ENCODE assay signal across 8 cellular contexts in genomic region chr2:127293758-127294562, GRCh38. TPM values are rescaled to one million over a fixed set of nuclear protein-coding genes. Genes with fewer than 3 reads are reported as not detected.
DNase-seq lines count a peak whose midpoint lies in the region; ATAC-seq and TF ChIP-seq lines count a peak whose summit lies in the region.

Gene ERCC3, minus strand, starts transcription at chr2:127294144. Its CDS starts 63 bp downstream, at chr2:127294081.

- in situ Hi-C loops in SK-MEL-5 (cut with HindIII; ENCODE audit: low pct_unique_long_range_greater_than_20kb, low sequenced_read_pairs), result no loop called here

- WGBS in gastroesophageal sphincter (ENCODE audit: low coverage in 1 of 2), 2 donors, result 0% methylated on average over 2 of the region's 55 CpGs; no CpG with 5 or more reads in 1 of the 2 donors

- peaks cover 20% of the 10 kb centered on the region for H3K4me1 ChIP-seq in Loucy (ENCODE audit: insufficient read depth, low read length, poor library complexity, severe bottlenecking)
- H3K4me1 ChIP-seq in gastroesophageal sphincter, result peaks cover 0 to 22% (median 10%) of the 10 kb centered on the region in 3 donors
- H3K4me1 ChIP-seq in neutrophil (ENCODE audit: control insufficient read depth in 1 of 2, insufficient read depth in 1 of 2, low read depth in 1 of 2, low read length in 1 of 2), result peaks cover 22 to 23% of the 10 kb centered on the region in 2 experiments

- H3K9me3 ChIP-seq in Loucy (ENCODE audit: insufficient read depth, low read depth, low read length) (no peaks in the 10 kb centered on the region), gastroesophageal sphincter (no peaks in the 10 kb centered on the region), neutrophil (no peaks in the 10 kb centered on the region)

- peak within 1 kb of the TSS; percentile 92 for H2AFZ ChIP-seq in Loucy (ENCODE audit: low read length)

- H3K36me3 ChIP-seq in H7 (replicated peaks; ENCODE audit: control insufficient read depth, insufficient read depth, low read length), result peaks cover 23% of the 10 kb centered on the region
- peaks cover 20% of the 10 kb centered on the region; the same call in 1 of the 2 replicates for H3K36me3 ChIP-seq in Loucy (ENCODE audit: insufficient read depth, low read length)
- H3K36me3 ChIP-seq in gastroesophageal sphincter, result peaks cover 0 to 39% of the 10 kb centered on the region in 2 donors
- peaks cover 35% of the 10 kb centered on the region for H3K36me3 ChIP-seq in neutrophil

- H3K27me3 ChIP-seq in H7 (ENCODE audit: control insufficient read depth, insufficient read depth, low read length) (no peaks in the 10 kb centered on the region), Loucy (ENCODE audit: insufficient read depth, low read length, poor library complexity, severe bottlenecking) (no peaks in the 10 kb centered on the region), gastroesophageal sphincter (no peaks in the 10 kb centered on the region), neutrophil (no peaks in the 10 kb centered on the region)

- peak; percentile 92 for ATAC-seq in gastroesophageal sphincter

- peak; percentile 69 to 70 for TF ChIP-seq POLR2A in gastroesophageal sphincter (IDR thresholded peaks at IDR 0.05)

- peaks cover 10% of the 10 kb centered on the region for H4K20me1 ChIP-seq in Loucy (ENCODE audit: insufficient read depth, low read length, poor library complexity, severe bottlenecking)

- H3K79me2 ChIP-seq in Loucy (ENCODE audit: insufficient read depth, low read length), result peaks cover 37% of the 10 kb centered on the region

- peak within 1 kb of the TSS; percentile 96 for H3K4me2 ChIP-seq in Loucy (ENCODE audit: low read depth, low read length, poor library complexity, severe bottlenecking)

- H3K9me2 ChIP-seq in Loucy (replicated peaks; ENCODE audit: low read depth, low read length), result no peaks in the 10 kb centered on the region

- peak within 1 kb of the TSS; percentile 95 for H3K9ac ChIP-seq in Loucy (ENCODE audit: low read depth, low read length, poor library complexity, severe bottlenecking)

- TF ChIP-seq CTCF in Loucy (conservative IDR thresholded peaks at IDR 0.05; ENCODE audit: low read length) (no peak), gastroesophageal sphincter (IDR thresholded peaks at IDR 0.05) (no peak), neutrophil (IDR thresholded peaks at IDR 0.05) (no peak), subcutaneous adipose tissue (IDR thresholded peaks at IDR 0.05; ENCODE audit: low read depth) (no peak)

- no peaks in the 10 kb centered on the region for H3F3A ChIP-seq in Loucy (ENCODE audit: low read depth)

- TF ChIP-seq EP300 in gastroesophageal sphincter (IDR thresholded peaks at IDR 0.05), result no peak

- H3K4me3 ChIP-seq in H7 (ENCODE audit: insufficient read depth, low read depth, low read length) (peak within 1 kb of the TSS; percentile 88), Loucy (ENCODE audit: low read length, poor library complexity, severe bottlenecking) (peak within 1 kb of the TSS; percentile 92), gastroesophageal sphincter (peak within 1 kb of the TSS; percentile 76), neutrophil (ENCODE audit: low read depth in 1 of 2, low read length in 1 of 2) (peak within 1 kb of the TSS; percentile 87 to 90)

- DNase-seq in GDM1 (lab: John Stamatoyannopoulos, UW) (peak; percentile 75), H7 (peak; percentile 93), SK-MEL-5 (ENCODE audit: low read depth, low spot score) (peak; percentile 81)
- peak; percentile 88 for DNase-seq in activated naive CD4-positive, alpha-beta T cell treated with Interleukin-2 at 50 U/mL for 16 hours

- peak within 1 kb of the TSS; percentile 65 to 89 (median 80) for H3K27ac ChIP-seq in gastroesophageal sphincter
- peak within 1 kb of the TSS; percentile 81 for H3K27ac ChIP-seq in neutrophil

RNA-seq across cellular contexts. Expression of gene ERCC3, which starts in this region (rescaled TPM):
- total RNA-seq in H7 (2014; rRNA removed; shearing (Covaris generic)), result 38.1 and 38.4 TPM in 2 replicates
- 33.0 and 33.8 TPM in 2 replicates for total RNA-seq in SK-MEL-5 (2014; rRNA removed; shearing (Covaris generic))
- polyA plus RNA-seq in SK-MEL-5 (2015; cell fraction: cytosol; rRNA removed), result 39.8 and 46.3 TPM in 2 replicates
- 240 and 254 TPM in 2 replicates for polyA plus RNA-seq in SK-MEL-5 (2015; cell fraction: nucleus; rRNA removed)
- total RNA-seq in gastroesophageal sphincter, result 10 to 100 TPM; 30.3 to 39.0 (median 34.5) TPM
- 10 to 100 TPM; 32.8 to 45.4 (median 34.0) TPM for total RNA-seq in subcutaneous adipose tissue

Comparison
In these comparisons a context has a peak if more than half of its experiments do, and no peak if none do; other contexts are left out.
1. Peak in every context shown above with its lines: DNase-seq, ATAC-seq, H3K4me3 ChIP-seq and H3K27ac ChIP-seq.